10 cellular contexts compared by ENCODE assay signal in the genomic region with DNA sequence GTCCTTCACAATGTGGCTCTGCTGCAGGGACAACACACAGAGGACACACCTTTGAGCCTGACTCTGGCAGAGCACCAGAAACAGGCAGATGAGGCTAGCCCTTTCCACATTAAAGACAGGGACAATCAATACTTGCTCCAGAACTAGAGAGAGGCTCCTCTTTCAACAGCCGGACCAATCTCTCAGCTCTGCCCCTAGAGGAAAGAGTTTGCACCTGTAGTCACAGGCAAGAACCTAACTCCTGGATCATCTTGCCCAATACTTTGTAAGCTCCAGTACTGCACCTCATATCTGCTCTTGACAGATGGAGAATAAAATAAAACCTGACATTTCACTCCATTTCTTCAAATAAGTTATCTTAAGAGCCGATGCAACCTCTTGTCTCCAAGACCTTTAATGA. TPM values are rescaled to one million over a fixed set of nuclear protein-coding genes. Genes with fewer than 3 reads are reported as not detected.
DNase-seq lines count a peak whose midpoint lies in the region; ATAC-seq and TF ChIP-seq lines count a peak whose summit lies in the region.
"Had no signal": no experiment of that assay in that cellular context is flagged by ENCODE, and none has a peak within 500 bp of the region (broad histone marks: within the 10 kb centered on the region; RNA-seq: fewer than 3 reads in every experiment).

No MANE protein-coding gene starts in this region.

- no peaks in the 10 kb centered on the region for H3K27me3 Mint-ChIP-seq in activated CD4-positive, alpha-beta memory T cell treated with anti-CD3 and anti-CD28 coated beads for 36 hours

- H3K9me3 Mint-ChIP-seq in activated CD4-positive, alpha-beta memory T cell treated with anti-CD3 and anti-CD28 coated beads for 36 hours: no peaks in the 10 kb centered on the region

- H3K27ac Mint-ChIP-seq in activated CD4-positive, alpha-beta memory T cell treated with anti-CD3 and anti-CD28 coated beads for 36 hours: no peak overlapping the region

- H3K4me3 Mint-ChIP-seq in activated CD4-positive, alpha-beta memory T cell treated with anti-CD3 and anti-CD28 coated beads for 36 hours: no peak overlapping the region

- no peak overlapping the region for H3K4me3 ChIP-seq in GM12864 (ENCODE audit: low read depth, low read length)
- no peak overlapping the region for H3K4me3 ChIP-seq in mucosa of descending colon
- H3K4me3 ChIP-seq: HAP-1 had no signal

- no peaks in the 10 kb centered on the region for H3K4me1 Mint-ChIP-seq in activated CD4-positive, alpha-beta memory T cell treated with anti-CD3 and anti-CD28 coated beads for 36 hours (ENCODE audit: low read depth)

- H3K4me1 ChIP-seq in mucosa of descending colon (ENCODE audit: low read depth): peaks cover 3% of the 10 kb centered on the region
- H3K4me1 ChIP-seq: HAP-1 had no signal

- intact Hi-C loops in mucosa of descending colon (cut with DNase I, micrococcal nuclease): no loop called here
- intact Hi-C loops in activated CD4-positive, alpha-beta memory T cell treated with anti-CD3 and anti-CD28 coated beads for 36 hours (cut with micrococcal nuclease): no loop called here

- no peaks in the 10 kb centered on the region for H3K36me3 ChIP-seq in mucosa of descending colon (ENCODE audit: low read depth)
- H3K36me3 ChIP-seq: HAP-1 had no signal

- no peaks in the 10 kb centered on the region for H3K36me3 Mint-ChIP-seq in activated CD4-positive, alpha-beta memory T cell treated with anti-CD3 and anti-CD28 coated beads for 36 hours

- POLR2A ChIA-PET in activated CD4-positive, alpha-beta memory T cell treated with anti-CD3 and anti-CD28 coated beads for 36 hours (lab: Charles Lee): no interaction called here

- TF ChIP-seq CTCF in GM12864 (IDR thresholded peaks at IDR 0.05; ENCODE audit: low read depth, low read length, missing control alignments): peak; percentile 72
- no peak for TF ChIP-seq CTCF in mucosa of descending colon (IDR thresholded peaks at IDR 0.05)

- no peaks in the 10 kb centered on the region for H3K9me3 ChIP-seq in mucosa of descending colon
- H3K9me3 ChIP-seq: HAP-1 had no signal

- CTCF ChIA-PET in activated CD4-positive, alpha-beta memory T cell treated with anti-CD3 and anti-CD28 coated beads for 36 hours (lab: Charles Lee): interaction anchor here (1.1 kb wide), 1 partner anchor 10 kb away, joined by 3 read pairs; no protein-coding TSS in a partner anchor

- no peak for DNase-seq in GM12864 (ENCODE audit: low read depth)
- peak; percentile 3 for DNase-seq in amniotic epithelial cell (ENCODE audit: low read depth)
- DNase-seq in mucosa of descending colon: peak in 1 of 3 donors; percentile 6
- no peak for DNase-seq in activated CD4-positive, alpha-beta memory T cell treated with anti-CD3 and anti-CD28 coated beads for 36 hours
- DNase-seq in stimulated activated CD4-positive, alpha-beta T cell treated with anti-CD3 and anti-CD28 coated beads, Interleukin-4, amount 100 ng/mL, for 24 hours: no peak
- DNase-seq: NCI-H510A treated with DMSO at 0.1 percent for 48 hours had no signal

- ATAC-seq in HG03066 (IDR thresholded peaks at IDR 0.05; ENCODE audit: low read depth, unreplicated experiment) (peak; percentile 63), mucosa of descending colon (peak; percentile 63), HG03039 (IDR thresholded peaks at IDR 0.05; ENCODE audit: unreplicated experiment) (no peak), GM19035 (IDR thresholded peaks at IDR 0.05; ENCODE audit: unreplicated experiment) (no peak)

RNA-seq across cellular contexts. Expression of a gene that starts 52.1 kb away (rescaled TPM):
- 10 to 100 TPM; 11.8 to 18.2 (median 13.2) TPM for total RNA-seq in mucosa of descending colon
- 1 to 10 TPM in 1 of 2 experiments, under 1 TPM in 1; 0.95 to 1.5 TPM for total RNA-seq in activated CD4-positive, alpha-beta memory T cell treated with anti-CD3 and anti-CD28 coated beads for 36 hours

Comparison
In these comparisons a context has a peak if more than half of its experiments do, and no peak if none do; other contexts are left out.
1. ATAC-seq: peak in HG03066 (single experiment) and mucosa of descending colon (single experiment); none in HG03039 (single experiment) and GM19035 (single experiment).
2. RNA of a gene that starts 52.1 kb away (total RNA-seq): 11.8 to 18.2 TPM in mucosa of descending colon; 0.95 to 1.5 TPM in activated CD4-positive, alpha-beta memory T cell treated with anti-CD3 and anti-CD28 coated beads for 36 hours; every median in the first group is over 4 times any median in the second.